ENCODE assay signal across 1 cellular context in the genomic region with DNA sequence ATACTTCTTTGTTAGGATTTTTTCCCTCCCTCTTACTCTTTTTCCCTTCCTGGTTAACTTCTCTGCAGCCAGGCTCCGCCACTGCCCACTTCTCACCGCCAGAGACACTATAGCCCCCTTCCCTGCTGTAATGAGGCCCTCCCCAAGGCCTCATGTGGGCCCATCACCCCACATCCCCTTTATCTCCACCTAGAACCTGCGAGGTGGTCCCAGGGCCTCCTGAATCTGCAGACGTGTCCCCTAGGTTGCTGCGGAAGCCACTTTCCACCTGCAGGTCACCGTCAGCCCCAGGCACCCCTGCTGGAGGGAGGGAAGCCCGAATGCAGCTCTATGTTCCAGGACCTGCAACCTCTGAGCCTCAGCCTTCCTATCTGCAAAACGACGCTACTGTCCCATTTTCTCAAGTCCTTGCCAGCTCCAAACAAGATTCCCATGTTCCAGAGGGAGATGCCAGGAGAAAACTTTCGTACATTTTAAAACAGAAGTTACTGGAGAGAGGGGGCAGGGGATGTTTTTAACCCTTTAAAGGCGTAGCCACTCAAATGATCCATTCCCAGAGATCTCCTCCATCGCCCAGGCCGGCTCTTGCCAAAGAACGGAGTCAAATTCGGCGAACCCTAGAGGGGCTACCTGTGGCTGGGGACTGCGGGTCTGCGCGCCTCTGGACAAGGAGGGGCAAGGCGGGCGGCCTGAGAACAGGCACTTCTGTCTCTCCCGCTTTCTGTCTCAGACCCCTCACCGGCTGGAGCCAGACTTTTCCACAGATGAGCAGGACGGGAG.
TF ChIP-seq lines count a peak whose summit lies in the region.

No MANE protein-coding gene starts in this region.

TF ChIP-seq in H1, 55 proteins besides CTCF, POLR2A, EP300 and RAD21 (continued from another document):
- TF ChIP-seq KDM1A (IDR thresholded peaks at IDR 0.05; ENCODE audit: borderline replicate concordance, low read length) (peak; percentile 56; the same call in 1 of the 2 replicates), RNF2 (IDR thresholded peaks at IDR 0.05; ENCODE audit: borderline replicate concordance, low read depth, low read length, missing control alignments, poor library complexity, severe bottlenecking) (no peak), CREB1 (IDR thresholded peaks at IDR 0.05) (peak; percentile 11; the same call in 1 of the 2 replicates), CTBP2 (IDR thresholded peaks at IDR 0.05; ENCODE audit: borderline replicate concordance, insufficient read depth, insufficient read length, low read length) (no peak)
